8 cellular contexts compared by ENCODE assay signal in the genomic region with DNA sequence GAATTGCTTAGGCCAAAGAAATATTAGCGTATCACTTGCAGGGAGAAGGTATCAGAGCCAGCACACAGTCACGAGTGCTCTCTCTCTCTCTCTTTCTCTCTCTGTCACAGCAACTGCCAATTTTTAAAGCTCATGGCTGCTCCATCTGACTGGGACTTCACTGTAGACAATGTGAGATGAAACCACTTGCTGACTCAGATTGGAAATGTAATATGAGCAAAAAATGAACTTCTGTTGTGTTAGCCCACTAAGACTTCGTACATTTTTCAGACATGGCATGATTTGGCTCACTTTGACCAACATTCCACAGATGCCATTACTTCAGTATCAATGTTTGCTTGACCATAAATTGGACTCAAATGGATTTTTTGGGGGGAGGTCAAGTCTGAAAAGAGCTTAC.
DNase-seq lines count a peak whose midpoint lies in the region; ATAC-seq, FAIRE-seq and TF ChIP-seq lines count a peak whose summit lies in the region.

No MANE protein-coding gene starts in this region.

- TF ChIP-seq CTCF in fibroblast of pulmonary artery (IDR thresholded peaks at IDR 0.05; ENCODE audit: low read length, missing control alignments) (no peak), D721Med (IDR thresholded peaks at IDR 0.05; ENCODE audit: insufficient read depth, missing control alignments) (no peak)

- ATAC-seq in GM21390 (IDR thresholded peaks at IDR 0.05; ENCODE audit: unreplicated experiment), result peak; percentile 60

- FAIRE-seq in D721Med (lab: Jason Lieb, UNC), result no peak

- DNase-seq in Ammon's horn (ENCODE audit: low spot score), result peak; percentile 19
- DNase-seq in LHCN-M2 (ENCODE audit: low read depth), result peak; percentile 93
- DNase-seq in fibroblast of pulmonary artery (ENCODE audit: low read depth), result peak; percentile 73
- no peak for DNase-seq in D721Med (ENCODE audit: insufficient read length, low spot score)
- no peak for DNase-seq in SHP77 (lab: John Stamatoyannopoulos, UW)
- DNase-seq in HK-2 (ENCODE audit: unreplicated experiment), result no peak
- no peak for DNase-seq in DMS153 treated with DMSO at 0.1 percent for 48 hours (lab: John Stamatoyannopoulos, UW; ENCODE audit: unreplicated experiment)

- no peak overlapping the region for H3K4me3 ChIP-seq in fibroblast of pulmonary artery (replicated peaks; ENCODE audit: low read depth, low read length)

Comparison
In these comparisons a context has a peak if more than half of its experiments do, and no peak if none do; other contexts are left out.
1. DNase-seq: peak in Ammon's horn (single experiment), LHCN-M2 (single experiment) and fibroblast of pulmonary artery (single experiment); none in D721Med (single experiment), SHP77 (0 of 2), HK-2 (single experiment) and DMS153 treated with DMSO at 0.1 percent for 48 hours (single experiment).